Comparison of ENCODE assay signal across 16 cellular contexts in genomic region chr11:80849253-80849652, GRCh38.
DNase-seq lines count a peak whose midpoint lies in the region; ATAC-seq, FAIRE-seq and TF ChIP-seq lines count a peak whose summit lies in the region.
"Had no signal": no experiment of that assay in that cellular context is flagged by ENCODE, and none has a peak within 500 bp of the region (broad histone marks: within the 10 kb centered on the region; RNA-seq: fewer than 3 reads in every experiment).

No MANE protein-coding gene starts in this region.

- FAIRE-seq in GM18507 (lab: Jason Lieb, UNC): peak; percentile 86

- TF ChIP-seq CTCF in testis (IDR thresholded peaks at IDR 0.05): no peak

- no peak for DNase-seq in GM18507 (ENCODE audit: extremely low spot score, insufficient read length, low read depth)
- no peak for DNase-seq in testis
- DNase-seq in DMS153 treated with DMSO at 0.1 percent for 48 hours (lab: John Stamatoyannopoulos, UW; ENCODE audit: unreplicated experiment): no peak
- no peak for DNase-seq in iPS-NIHi11 (ENCODE audit: low spot score)
- no peak for DNase-seq in hypothalamus (lab: John Stamatoyannopoulos, UW)
- DNase-seq: activated CD4-positive, alpha-beta T cell treated with anti-CD3 and anti-CD28 coated beads, Interleukin-2, amount 50 U/mL, for 48 hours; aorta; DMS79; GOT3; NCI-H2029 treated with DMSO at 0.1 percent for 48 hours; SHP77 treated with DMSO at 0.1 percent for 48 hours; T1000 had no signal

- no peak overlapping the region for H3K4me3 ChIP-seq in testis

- ATAC-seq in GM21390 (IDR thresholded peaks at IDR 0.05; ENCODE audit: unreplicated experiment) (peak; percentile 46), HG02981 (IDR thresholded peaks at IDR 0.05; ENCODE audit: unreplicated experiment) (peak; percentile 55), HG03571 (IDR thresholded peaks at IDR 0.05; ENCODE audit: unreplicated experiment) (peak; percentile 49)
- ATAC-seq: sciatic nerve had no signal

- H3K27ac ChIP-seq in testis: no peak overlapping the region

- WGBS in testis, 2 donors: 75 to 84% methylated on average over 3 of the region's 3 CpGs

- no peaks in the 10 kb centered on the region for H3K9me3 ChIP-seq in testis

- no peaks in the 10 kb centered on the region for H3K4me1 ChIP-seq in testis

- no peaks in the 10 kb centered on the region for H3K36me3 ChIP-seq in testis (ENCODE audit: low read depth, missing control alignments)

- TF ChIP-seq POLR2A in testis (IDR thresholded peaks at IDR 0.05): no peak

- intact Hi-C loops in testis (cut with DNase I; ENCODE audit: low total_unique reads): no loop called here

- H3K27me3 ChIP-seq in testis: no peaks in the 10 kb centered on the region
